12 cellular contexts compared by ENCODE assay signal in genomic region chrX:115023139-115023538, GRCh38. TPM values are rescaled to one million over a fixed set of nuclear protein-coding genes. Genes with fewer than 3 reads are reported as not detected.
DNase-seq lines count a peak whose midpoint lies in the region; ATAC-seq and TF ChIP-seq lines count a peak whose summit lies in the region.
"Had no signal": no experiment of that assay in that cellular context is flagged by ENCODE, and none has a peak within 500 bp of the region (broad histone marks: within the 10 kb centered on the region; RNA-seq: fewer than 3 reads in every experiment).

No MANE protein-coding gene starts in this region.

- H3K27ac Mint-ChIP-seq in naive thymus-derived CD4-positive, alpha-beta T cell = no peak overlapping the region
- no peak overlapping the region for H3K27ac Mint-ChIP-seq in activated CD4-positive, alpha-beta memory T cell treated with anti-CD3 and anti-CD28 coated beads, Interleukin-2, amount 10 ng/mL, durations not matched to agents 7 days and 5 days

- no peaks in the 10 kb centered on the region for H3K4me1 Mint-ChIP-seq in naive thymus-derived CD4-positive, alpha-beta T cell
- no peaks in the 10 kb centered on the region for H3K4me1 Mint-ChIP-seq in activated CD4-positive, alpha-beta memory T cell treated with anti-CD3 and anti-CD28 coated beads, Interleukin-2, amount 10 ng/mL, durations not matched to agents 7 days and 5 days

- H3K4me3 ChIP-seq in cardiac fibroblast (replicated peaks in 1 of 2; ENCODE audit: low read depth in 2 of 2, low read length in 2 of 2) = no peak overlapping the region
- no peak overlapping the region for H3K4me3 ChIP-seq in left lung
- H3K4me3 ChIP-seq in H7 (ENCODE audit: insufficient read depth, low read depth, low read length) = no peak overlapping the region
- no peak overlapping the region for H3K4me3 ChIP-seq in naive thymus-derived CD4-positive, alpha-beta T cell (ENCODE audit: low read length)

- H3K27ac ChIP-seq in left lung = no peak overlapping the region
- no peak overlapping the region for H3K27ac ChIP-seq in naive thymus-derived CD4-positive, alpha-beta T cell (ENCODE audit: low read depth, low read length)
- H3K27ac ChIP-seq: VCaP had no signal

- ATAC-seq in left lung = peak; percentile 33
- ATAC-seq in naive thymus-derived CD4-positive, alpha-beta T cell = no peak
- no peak for ATAC-seq in GM21390 (IDR thresholded peaks at IDR 0.05; ENCODE audit: unreplicated experiment)

- intact Hi-C loops in left lung (cut with DNase I) = no loop called here
- intact Hi-C loops in naive thymus-derived CD4-positive, alpha-beta T cell (cut with micrococcal nuclease) = no loop called here

- no peaks in the 10 kb centered on the region for H3K36me3 ChIP-seq in left lung
- no peaks in the 10 kb centered on the region for H3K36me3 ChIP-seq in H7 (replicated peaks; ENCODE audit: control insufficient read depth, insufficient read depth, low read length)
- H3K36me3 ChIP-seq in naive thymus-derived CD4-positive, alpha-beta T cell (ENCODE audit: control insufficient read depth in 2 of 3, insufficient read depth in 3 of 3, low read length in 3 of 3) = no peaks in the 10 kb centered on the region

- no peak overlapping the region for H3K4me3 Mint-ChIP-seq in naive thymus-derived CD4-positive, alpha-beta T cell
- no peak overlapping the region for H3K4me3 Mint-ChIP-seq in activated CD4-positive, alpha-beta memory T cell treated with anti-CD3 and anti-CD28 coated beads, Interleukin-2, amount 10 ng/mL, durations not matched to agents 7 days and 5 days

- CTCF ChIA-PET in naive thymus-derived CD4-positive, alpha-beta T cell (lab: Charles Lee) = no interaction called here
- CTCF ChIA-PET in activated CD4-positive, alpha-beta memory T cell treated with anti-CD3 and anti-CD28 coated beads, Interleukin-2, amount 10 ng/mL, durations not matched to agents 7 days and 5 days (lab: Charles Lee) = no interaction called here

- no peaks in the 10 kb centered on the region for H3K9me3 ChIP-seq in left lung
- no peaks in the 10 kb centered on the region for H3K9me3 ChIP-seq in naive thymus-derived CD4-positive, alpha-beta T cell (ENCODE audit: control insufficient read depth in 2 of 3, low read length in 3 of 3)

- H3K27me3 Mint-ChIP-seq in naive thymus-derived CD4-positive, alpha-beta T cell = no peaks in the 10 kb centered on the region
- H3K27me3 Mint-ChIP-seq in activated CD4-positive, alpha-beta memory T cell treated with anti-CD3 and anti-CD28 coated beads, Interleukin-2, amount 10 ng/mL, durations not matched to agents 7 days and 5 days = no peaks in the 10 kb centered on the region

- TF ChIP-seq CTCF in cardiac fibroblast (IDR thresholded peaks at IDR 0.05; ENCODE audit: low read depth, low read length) = no peak
- no peak for TF ChIP-seq CTCF in left lung (IDR thresholded peaks at IDR 0.05)

- POLR2A ChIA-PET in naive thymus-derived CD4-positive, alpha-beta T cell (lab: Charles Lee) = no interaction called here
- POLR2A ChIA-PET in activated CD4-positive, alpha-beta memory T cell treated with anti-CD3 and anti-CD28 coated beads, Interleukin-2, amount 10 ng/mL, durations not matched to agents 7 days and 5 days (lab: Charles Lee) = no interaction called here

- peaks cover 0 to 6% of the 10 kb centered on the region in 2 donors for H3K27me3 ChIP-seq in left lung
- no peaks in the 10 kb centered on the region for H3K27me3 ChIP-seq in H7 (ENCODE audit: control insufficient read depth, insufficient read depth, low read length)
- no peaks in the 10 kb centered on the region for H3K27me3 ChIP-seq in naive thymus-derived CD4-positive, alpha-beta T cell (ENCODE audit: control insufficient read depth in 2 of 2, insufficient read depth in 2 of 2, low read length in 2 of 2)

- H3K9me3 Mint-ChIP-seq in naive thymus-derived CD4-positive, alpha-beta T cell = peaks cover 0 to 8% (median 0%) of the 10 kb centered on the region in 11 donors
- no peaks in the 10 kb centered on the region for H3K9me3 Mint-ChIP-seq in activated CD4-positive, alpha-beta memory T cell treated with anti-CD3 and anti-CD28 coated beads, Interleukin-2, amount 10 ng/mL, durations not matched to agents 7 days and 5 days

- H3K36me3 Mint-ChIP-seq in naive thymus-derived CD4-positive, alpha-beta T cell = no peaks in the 10 kb centered on the region
- no peaks in the 10 kb centered on the region for H3K36me3 Mint-ChIP-seq in activated CD4-positive, alpha-beta memory T cell treated with anti-CD3 and anti-CD28 coated beads, Interleukin-2, amount 10 ng/mL, durations not matched to agents 7 days and 5 days (ENCODE audit: low read depth)

- no peaks in the 10 kb centered on the region for H3K4me1 ChIP-seq in left lung
- H3K4me1 ChIP-seq in naive thymus-derived CD4-positive, alpha-beta T cell (ENCODE audit: control insufficient read depth in 2 of 2, insufficient read depth in 2 of 2, low read length in 2 of 2) = no peaks in the 10 kb centered on the region

- DNase-seq in AG20443 (ENCODE audit: low spot score) (peak; percentile 24), HT1080 (ENCODE audit: low read depth) (peak; percentile 84), cardiac fibroblast (ENCODE audit: low read depth in 2 of 2) (peak; percentile 70 to 72), left lung (no peak), H7 (no peak)
- no peak for DNase-seq in naive thymus-derived CD4-positive, alpha-beta T cell
- no peak for DNase-seq in activated CD4-positive, alpha-beta memory T cell treated with anti-CD3 and anti-CD28 coated beads, Interleukin-2, amount 10 ng/mL, durations not matched to agents 7 days and 5 days
- DNase-seq: DMS79 treated with DMSO at 0.1 percent for 48 hours, NCI-H187 had no signal

RNA-seq across cellular contexts. Expression of gene IL13RA2, which starts 5.7 kb away (rescaled TPM):
- 0.87 and 1.7 TPM in 2 replicates for total RNA-seq in HT1080 (2014; rRNA removed; shearing (Covaris generic))
- polyA plus RNA-seq in HT1080 (2015; cell fraction: cytosol; rRNA removed) = 0.34 and 0.41 TPM in 2 replicates
- 0.31 and 1.3 TPM in 2 replicates for polyA plus RNA-seq in HT1080 (2015; cell fraction: nucleus; rRNA removed)
- 1 to 10 TPM; 2.5 to 4.0 TPM for total RNA-seq in left lung
- not detected in 2 replicates for total RNA-seq in H7 (2014; rRNA removed; shearing (Covaris generic))
- not detected for total RNA-seq in naive thymus-derived CD4-positive, alpha-beta T cell
- polyA plus RNA-seq in naive thymus-derived CD4-positive, alpha-beta T cell = not detected
- total RNA-seq in activated CD4-positive, alpha-beta memory T cell treated with anti-CD3 and anti-CD28 coated beads, Interleukin-2, amount 10 ng/mL, durations not matched to agents 7 days and 5 days = not detected
- total RNA-seq: OCI-LY7 had no signal

Comparison
In these comparisons a context has a peak if more than half of its experiments do, and no peak if none do; other contexts are left out.
1. DNase-seq: peak in AG20443 (single experiment), HT1080 (single experiment) and cardiac fibroblast (2 of 2); none in left lung (0 of 2), H7 (single experiment), naive thymus-derived CD4-positive, alpha-beta T cell (0 of 9) and activated CD4-positive, alpha-beta memory T cell treated with anti-CD3 and anti-CD28 coated beads, Interleukin-2, amount 10 ng/mL, durations not matched to agents 7 days and 5 days (single experiment).